ENCODE assay signal across 13 cellular contexts in the genomic region with DNA sequence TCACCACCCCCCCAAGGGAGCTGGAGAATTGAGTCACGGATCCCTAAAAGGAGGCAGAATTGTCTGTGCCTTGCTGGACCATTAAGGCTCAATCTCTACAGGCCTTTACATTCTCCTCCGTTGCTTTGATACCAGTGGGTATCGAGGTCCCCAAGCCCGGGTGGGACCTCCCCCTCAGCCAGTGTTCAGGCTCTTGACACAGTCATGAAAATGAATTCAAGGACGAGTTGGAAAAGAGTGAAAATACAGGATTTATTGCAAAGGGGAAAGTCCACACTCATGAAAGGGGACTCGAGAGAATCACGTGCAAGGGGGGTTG. TPM values are rescaled to one million over a fixed set of nuclear protein-coding genes. Genes with fewer than 3 reads are reported as not detected.
A peak's percentile ranks its signal among the peaks of the same experiment; 100 is the strongest.
DNase-seq lines count a peak whose midpoint lies in the region; ATAC-seq and TF ChIP-seq lines count a peak whose summit lies in the region.
"Had no signal": no experiment of that assay in that cellular context is flagged by ENCODE, and none has a peak within 500 bp of the region (broad histone marks: within the 10 kb centered on the region; RNA-seq: fewer than 3 reads in every experiment).

No MANE protein-coding gene starts in this region.

- H3K4me1 ChIP-seq in stomach (peaks cover 53 to 82% (median 66%) of the 10 kb centered on the region in 4 donors), suprapubic skin (peaks cover 54% of the 10 kb centered on the region)

- 80 to 90% (median 88%) methylated on average over 7 of the region's 7 CpGs for WGBS in stomach, 5 donors
- WGBS in suprapubic skin, result 87% methylated on average over 7 of the region's 7 CpGs

- intact Hi-C loops in activated CD4-positive, alpha-beta T cell treated with anti-CD3 and anti-CD28 coated beads, Interleukin-2, amount 10 ng/mL, durations not matched to agents 24 days and 14 days (cut with micrococcal nuclease), result no loop called here
- intact Hi-C loops in stomach (cut with DNase I; ENCODE audit: low total_unique reads), result no loop called here

- H3K9me3 Mint-ChIP-seq in activated CD4-positive, alpha-beta T cell treated with anti-CD3 and anti-CD28 coated beads, Interleukin-2, amount 10 ng/mL, durations not matched to agents 24 days and 14 days, result no peaks in the 10 kb centered on the region

- peaks cover 38% of the 10 kb centered on the region for H3K4me1 Mint-ChIP-seq in activated CD4-positive, alpha-beta T cell treated with anti-CD3 and anti-CD28 coated beads, Interleukin-2, amount 10 ng/mL, durations not matched to agents 24 days and 14 days

- H3K27me3 ChIP-seq in stomach, result no peaks in the 10 kb centered on the region
- no peaks in the 10 kb centered on the region for H3K27me3 ChIP-seq in suprapubic skin
- H3K27me3 ChIP-seq: testis had no signal

- ATAC-seq in GM19351 (IDR thresholded peaks at IDR 0.05; ENCODE audit: unreplicated experiment), result no peak

- TF ChIP-seq EP300 in stomach (IDR thresholded peaks at IDR 0.05) (no peak), suprapubic skin (IDR thresholded peaks at IDR 0.05) (no peak)

- peaks cover 56% of the 10 kb centered on the region for H3K36me3 Mint-ChIP-seq in activated CD4-positive, alpha-beta T cell treated with anti-CD3 and anti-CD28 coated beads, Interleukin-2, amount 10 ng/mL, durations not matched to agents 24 days and 14 days (ENCODE audit: low read depth)

- TF ChIP-seq CTCF in stomach (IDR thresholded peaks at IDR 0.05), result no peak
- TF ChIP-seq CTCF in suprapubic skin (IDR thresholded peaks at IDR 0.05), result no peak

- DNase-seq in activated CD4-positive, alpha-beta T cell treated with anti-CD3 and anti-CD28 coated beads, Interleukin-2, amount 10 ng/mL, durations not matched to agents 24 days and 14 days, result peak; percentile 73
- DNase-seq in activated CD4-positive, alpha-beta T cell treated with anti-CD3 and anti-CD28 coated beads, Interleukin-2, amount 50 U/mL, for 48 hours, result no peak
- DNase-seq in SK-N-MC (ENCODE audit: low read depth, low spot score) (no peak), epithelial cell of prostate (ENCODE audit: low read depth, low spot score) (no peak), stomach (no peak), RKO (ENCODE audit: low spot score) (no peak), suprapubic skin (ENCODE audit: low spot score in 2 of 2) (no peak)
- DNase-seq: kidney; NCI-H446; stimulated activated CD4-positive, alpha-beta T cell treated with anti-CD3 and anti-CD28 coated beads, Interleukin-2, amount 100 ng/mL, for 48 hours had no signal

- H3K27ac Mint-ChIP-seq in activated CD4-positive, alpha-beta T cell treated with anti-CD3 and anti-CD28 coated beads, Interleukin-2, amount 10 ng/mL, durations not matched to agents 24 days and 14 days, result no peak overlapping the region

- H3K4me3 Mint-ChIP-seq in activated CD4-positive, alpha-beta T cell treated with anti-CD3 and anti-CD28 coated beads, Interleukin-2, amount 10 ng/mL, durations not matched to agents 24 days and 14 days, result peak overlapping the region; percentile 29

- TF ChIP-seq POLR2A in stomach (IDR thresholded peaks at IDR 0.05) (no peak), suprapubic skin (IDR thresholded peaks at IDR 0.05) (no peak)

- H3K36me3 ChIP-seq in SK-N-MC (ENCODE audit: insufficient read depth, low read length), result peaks cover 30% of the 10 kb centered on the region
- H3K36me3 ChIP-seq in stomach, result peaks cover 34 to 59% (median 50%) of the 10 kb centered on the region in 4 donors
- peaks cover 45% of the 10 kb centered on the region for H3K36me3 ChIP-seq in suprapubic skin

- H3K4me3 ChIP-seq in SK-N-MC (no peak overlapping the region), stomach (no peak overlapping the region), suprapubic skin (no peak overlapping the region)
- H3K4me3 ChIP-seq: testis had no signal

- no peaks in the 10 kb centered on the region for H3K27me3 Mint-ChIP-seq in activated CD4-positive, alpha-beta T cell treated with anti-CD3 and anti-CD28 coated beads, Interleukin-2, amount 10 ng/mL, durations not matched to agents 24 days and 14 days

- H3K27ac ChIP-seq in SK-N-MC (0 out of 2 replicates have a peak overlapping the region, but pooled peaks have one; percentile 26), epithelial cell of prostate (peak overlapping the region; percentile 100), stomach (peak overlapping the region in 4 of 5 donors; percentile 63 to 100 (median 100)), suprapubic skin (no peak overlapping the region)

- no peak overlapping the region for H3K9ac ChIP-seq in SK-N-MC (ENCODE audit: insufficient read length)

- H3K9me3 ChIP-seq in SK-N-MC (ENCODE audit: low read depth, low read length) (no peaks in the 10 kb centered on the region), stomach (no peaks in the 10 kb centered on the region), suprapubic skin (no peaks in the 10 kb centered on the region)
- H3K9me3 ChIP-seq: testis had no signal

RNA-seq across cellular contexts. Expression of a gene that starts 5.6 kb away (rescaled TPM):
- 40.5 and 42.1 TPM in 2 replicates for total RNA-seq in activated CD4-positive, alpha-beta T cell treated with anti-CD3 and anti-CD28 coated beads, Interleukin-2, amount 10 ng/mL, durations not matched to agents 24 days and 14 days
- total RNA-seq in stomach (100 to 1,000 TPM in 1 of 5 donors, 10 to 100 TPM in 4; 14.6 to 107 (median 35.1) TPM), suprapubic skin (100 to 1,000 TPM; 135 to 191 (median 144) TPM)
- polyA plus RNA-seq in stomach, result 10 to 100 TPM; 34.6 to 59.8 (median 37.1) TPM

RNA-seq across cellular contexts. Expression of a gene that starts 9.4 kb away (rescaled TPM):
- total RNA-seq in activated CD4-positive, alpha-beta T cell treated with anti-CD3 and anti-CD28 coated beads, Interleukin-2, amount 10 ng/mL, durations not matched to agents 24 days and 14 days, result 1.8 and 1.9 TPM in 2 replicates
- total RNA-seq in stomach (10 to 100 TPM in 2 of 5 donors, 1 to 10 TPM in 3; 1.7 to 35.6 (median 4.8) TPM), suprapubic skin (1 to 10 TPM; 2.8 to 5.1 (median 5.0) TPM)
- 10 to 100 TPM; 30.1 to 85.0 (median 75.3) TPM for polyA plus RNA-seq in stomach

RNA-seq across cellular contexts. Expression of a gene that starts 20.7 kb away (rescaled TPM):
- total RNA-seq in activated CD4-positive, alpha-beta T cell treated with anti-CD3 and anti-CD28 coated beads, Interleukin-2, amount 10 ng/mL, durations not matched to agents 24 days and 14 days, result not detected in 2 replicates
- total RNA-seq in stomach (1 to 10 TPM in 2 of 5 donors, not detected in 3; 1.2 to 1.3 TPM), suprapubic skin (not detected)
- not detected for polyA plus RNA-seq in stomach
- total RNA-seq: kidney, M059J had no signal

RNA-seq across cellular contexts. Expression of a gene that starts 22.3 kb away (rescaled TPM):
- 116 and 117 TPM in 2 replicates for total RNA-seq in activated CD4-positive, alpha-beta T cell treated with anti-CD3 and anti-CD28 coated beads, Interleukin-2, amount 10 ng/mL, durations not matched to agents 24 days and 14 days
- 100 to 1,000 TPM; 117 to 503 (median 135) TPM for total RNA-seq in stomach
- 100 to 1,000 TPM in 1 of 3 donors, 10 to 100 TPM in 2; 68.9 to 118 (median 91.5) TPM for polyA plus RNA-seq in stomach
- 100 to 1,000 TPM; 132 to 220 (median 204) TPM for total RNA-seq in suprapubic skin

RNA-seq across cellular contexts. Expression of a gene that starts 41.6 kb away (rescaled TPM):
- 0.44 and 0.47 TPM in 2 replicates for total RNA-seq in activated CD4-positive, alpha-beta T cell treated with anti-CD3 and anti-CD28 coated beads, Interleukin-2, amount 10 ng/mL, durations not matched to agents 24 days and 14 days
- total RNA-seq in stomach (10 to 100 TPM in 2 of 5 donors, 1 to 10 TPM in 2, not detected in 1; 2.8 to 41.4 (median 17.3) TPM), suprapubic skin (1 to 10 TPM; 2.5 to 3.4 (median 3.1) TPM)
- polyA plus RNA-seq in stomach, result 1 to 10 TPM; 5.4 to 9.8 (median 9.4) TPM
